7 cellular contexts compared by ENCODE assay signal in genomic region chr6:41546475-41546865, GRCh38.
DNase-seq lines count a peak whose midpoint lies in the region; ATAC-seq and TF ChIP-seq lines count a peak whose summit lies in the region.

No MANE protein-coding gene starts in this region.

- H3K9me3 Mint-ChIP-seq in activated naive CD8-positive, alpha-beta T cell treated with anti-CD3 and anti-CD28 coated beads, Interleukin-2, amount 50 U/mL, for 24 hours = no peaks in the 10 kb centered on the region

- H3K4me3 Mint-ChIP-seq in activated naive CD8-positive, alpha-beta T cell treated with anti-CD3 and anti-CD28 coated beads, Interleukin-2, amount 50 U/mL, for 24 hours = peak overlapping the region; percentile 84

- H3K4me1 Mint-ChIP-seq in activated naive CD8-positive, alpha-beta T cell treated with anti-CD3 and anti-CD28 coated beads, Interleukin-2, amount 50 U/mL, for 24 hours = peaks cover 35% of the 10 kb centered on the region

- no peak for TF ChIP-seq CTCF in GM12865 (IDR thresholded peaks at IDR 0.05; ENCODE audit: insufficient read depth, low read depth, low read length, missing control alignments)

- H3K36me3 Mint-ChIP-seq in activated naive CD8-positive, alpha-beta T cell treated with anti-CD3 and anti-CD28 coated beads, Interleukin-2, amount 50 U/mL, for 24 hours (ENCODE audit: low read depth) = peaks cover 14% of the 10 kb centered on the region

- H3K4me3 ChIP-seq in GM12865 (ENCODE audit: low read depth, low read length) (peak overlapping the region; percentile 85), HUES48 (ENCODE audit: low read depth, low read length) (peak overlapping the region; percentile 65; the same call in 1 of the 2 replicates), iPS-18a (ENCODE audit: low read length) (peak overlapping the region; percentile 83)

- H3K27me3 ChIP-seq in HUES48 (ENCODE audit: control insufficient read depth, insufficient read depth, low read length) (peaks cover 78% of the 10 kb centered on the region), iPS-18a (ENCODE audit: control insufficient read depth, insufficient read depth, low read length) (peaks cover 71% of the 10 kb centered on the region)

- no peak overlapping the region for H3K27ac ChIP-seq in HUES48 (ENCODE audit: low read depth, low read length)
- H3K27ac ChIP-seq in iPS-18a (ENCODE audit: low read length) = no peak overlapping the region

- H3K9me3 ChIP-seq in HUES48 (ENCODE audit: control insufficient read depth, insufficient read depth, low read length) = no peaks in the 10 kb centered on the region
- no peaks in the 10 kb centered on the region for H3K9me3 ChIP-seq in iPS-18a (ENCODE audit: control insufficient read depth, low read depth, low read length)

- H3K4me1 ChIP-seq in HUES48 (ENCODE audit: control insufficient read depth, insufficient read depth, low read length) (peaks cover 41% of the 10 kb centered on the region), iPS-18a (ENCODE audit: control insufficient read depth, low read depth, low read length) (peaks cover 44% of the 10 kb centered on the region)

- H3K27me3 Mint-ChIP-seq in activated naive CD8-positive, alpha-beta T cell treated with anti-CD3 and anti-CD28 coated beads, Interleukin-2, amount 50 U/mL, for 24 hours = peaks cover 37% of the 10 kb centered on the region

- ATAC-seq in GM21515 (IDR thresholded peaks at IDR 0.05; ENCODE audit: unreplicated experiment) = peak; percentile 39
- peak; percentile 29 for ATAC-seq in activated naive CD8-positive, alpha-beta T cell treated with anti-CD3 and anti-CD28 coated beads, Interleukin-2, amount 50 U/mL, for 24 hours

- H3K9ac ChIP-seq in HUES48 (ENCODE audit: low read depth, low read length) = no peak overlapping the region
- no peak overlapping the region for H3K9ac ChIP-seq in iPS-18a (ENCODE audit: low read length)

- DNase-seq in GM12865 (ENCODE audit: low read depth) (no peak), NCI-H446 treated with DMSO at 0.1 percent for 48 hours (lab: John Stamatoyannopoulos, UW) (no peak)
- DNase-seq in activated naive CD8-positive, alpha-beta T cell treated with anti-CD3 and anti-CD28 coated beads, Interleukin-2, amount 50 U/mL, for 24 hours = no peak
- peak in 2 of 3 experiments; percentile 26 to 57 for DNase-seq in stimulated activated CD4-positive, alpha-beta T cell treated with anti-CD3 and anti-CD28 coated beads, TNF-alpha, amount 100 ng/mL, for 24 hours (ENCODE audit: low read depth in 3 of 3)

- no peak overlapping the region for H3K27ac Mint-ChIP-seq in activated naive CD8-positive, alpha-beta T cell treated with anti-CD3 and anti-CD28 coated beads, Interleukin-2, amount 50 U/mL, for 24 hours

- H3K36me3 ChIP-seq in HUES48 (ENCODE audit: control insufficient read depth, insufficient read depth, low read length) (no peaks in the 10 kb centered on the region), iPS-18a (ENCODE audit: control insufficient read depth, low read depth, low read length) (no peaks in the 10 kb centered on the region)

Comparison
In these comparisons a context has a peak if more than half of its experiments do, and no peak if none do; other contexts are left out.
1. DNase-seq: peak in stimulated activated CD4-positive, alpha-beta T cell treated with anti-CD3 and anti-CD28 coated beads, TNF-alpha, amount 100 ng/mL, for 24 hours (2 of 3); none in GM12865 (single experiment), activated naive CD8-positive, alpha-beta T cell treated with anti-CD3 and anti-CD28 coated beads, Interleukin-2, amount 50 U/mL, for 24 hours (single experiment) and NCI-H446 treated with DMSO at 0.1 percent for 48 hours (single experiment).
2. Peak in every context shown above with its lines, with median percentiles within 50 percentile points of each other: H3K4me3 ChIP-seq.